Comparison of ENCODE assay signal across 1 cellular context in the genomic region with DNA sequence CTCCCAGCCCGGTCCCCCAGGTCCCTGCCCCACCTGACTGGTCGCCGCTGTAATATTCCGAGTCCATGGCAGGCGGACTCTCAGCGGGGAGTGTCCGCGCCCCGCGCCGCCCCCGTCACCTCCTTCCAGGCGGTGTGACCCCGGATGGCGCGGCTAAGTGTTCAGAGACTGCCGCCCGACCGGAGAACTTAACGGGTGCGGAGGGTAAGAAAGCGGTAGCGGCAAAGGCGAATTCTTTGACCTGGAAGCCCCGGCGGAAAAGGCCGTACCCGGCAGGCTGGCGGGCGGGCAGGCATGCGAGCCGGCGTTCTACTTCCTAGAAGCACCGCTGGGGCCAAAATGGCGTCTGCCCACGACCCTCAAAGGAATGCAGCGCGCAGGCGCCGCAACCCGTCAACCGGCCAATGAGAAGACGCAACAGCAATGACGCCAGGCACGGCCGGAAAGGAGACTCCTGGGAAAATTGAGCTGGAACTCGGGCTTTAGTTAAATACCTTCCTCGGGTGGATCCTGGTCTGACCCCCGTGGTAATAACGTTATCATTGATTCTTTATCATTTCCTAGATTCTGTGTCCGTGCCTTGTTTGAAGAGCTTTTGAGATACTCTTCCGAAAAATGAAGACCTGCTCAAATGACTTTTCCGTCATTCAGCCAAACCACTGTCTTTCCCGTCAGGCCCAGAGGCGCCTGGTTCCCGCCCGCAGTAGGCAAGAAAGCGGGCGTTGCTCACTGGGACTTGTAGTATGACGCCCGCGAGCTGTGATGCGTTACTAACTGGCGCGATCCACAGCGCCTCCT.
TF ChIP-seq lines count a peak whose summit lies in the region.

Gene IWS1 (minus strand): TSS at position 348 of the 798 bp plus-strand sequence. CDS start 281 bp downstream, at position 67.

TF ChIP-seq in HEK293, 187 proteins besides CTCF, POLR2A, EP300 and RAD21 (continued from another document):
- TF ChIP-seq, protein P1, sequence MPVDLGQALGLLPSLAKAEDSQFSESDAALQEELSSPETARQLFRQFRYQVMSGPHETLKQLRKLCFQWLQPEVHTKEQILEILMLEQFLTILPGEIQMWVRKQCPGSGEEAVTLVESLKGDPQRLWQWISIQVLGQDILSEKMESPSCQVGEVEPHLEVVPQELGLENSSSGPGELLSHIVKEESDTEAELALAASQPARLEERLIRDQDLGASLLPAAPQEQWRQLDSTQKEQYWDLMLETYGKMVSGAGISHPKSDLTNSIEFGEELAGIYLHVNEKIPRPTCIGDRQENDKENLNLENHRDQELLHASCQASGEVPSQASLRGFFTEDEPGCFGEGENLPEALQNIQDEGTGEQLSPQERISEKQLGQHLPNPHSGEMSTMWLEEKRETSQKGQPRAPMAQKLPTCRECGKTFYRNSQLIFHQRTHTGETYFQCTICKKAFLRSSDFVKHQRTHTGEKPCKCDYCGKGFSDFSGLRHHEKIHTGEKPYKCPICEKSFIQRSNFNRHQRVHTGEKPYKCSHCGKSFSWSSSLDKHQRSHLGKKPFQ (tag by site-specific recombination; IDR thresholded peaks at IDR 0.05) = no peak
- TF ChIP-seq, protein P2, sequence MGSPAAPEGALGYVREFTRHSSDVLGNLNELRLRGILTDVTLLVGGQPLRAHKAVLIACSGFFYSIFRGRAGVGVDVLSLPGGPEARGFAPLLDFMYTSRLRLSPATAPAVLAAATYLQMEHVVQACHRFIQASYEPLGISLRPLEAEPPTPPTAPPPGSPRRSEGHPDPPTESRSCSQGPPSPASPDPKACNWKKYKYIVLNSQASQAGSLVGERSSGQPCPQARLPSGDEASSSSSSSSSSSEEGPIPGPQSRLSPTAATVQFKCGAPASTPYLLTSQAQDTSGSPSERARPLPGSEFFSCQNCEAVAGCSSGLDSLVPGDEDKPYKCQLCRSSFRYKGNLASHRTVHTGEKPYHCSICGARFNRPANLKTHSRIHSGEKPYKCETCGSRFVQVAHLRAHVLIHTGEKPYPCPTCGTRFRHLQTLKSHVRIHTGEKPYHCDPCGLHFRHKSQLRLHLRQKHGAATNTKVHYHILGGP (tag by site-specific recombination; IDR thresholded peaks at IDR 0.05) = no peak
- TF ChIP-seq ZNF16 (tag by site-specific recombination; IDR thresholded peaks at IDR 0.05; ENCODE audit: low read depth) (no peak), ZNF548 (tag by site-specific recombination; IDR thresholded peaks at IDR 0.05) (no peak), ZSCAN23 (tag by site-specific recombination; IDR thresholded peaks at IDR 0.05) (no peak), SETDB1 (IDR thresholded peaks at IDR 0.05; ENCODE audit: insufficient read length, low read length) (peak; percentile 57), PRDM1 (tag by site-specific recombination; IDR thresholded peaks at IDR 0.05) (no peak), ZNF521 (tag by site-specific recombination; IDR thresholded peaks at IDR 0.05) (no peak), ZSCAN18 (tag by site-specific recombination; IDR thresholded peaks at IDR 0.05) (no peak), ZNF433 (tag by site-specific recombination; IDR thresholded peaks at IDR 0.05; ENCODE audit: low read depth) (no peak)
TF ChIP-seq in HEK293: peak in this region for 37.
